8 cellular contexts compared by ENCODE assay signal in genomic region chr16:74726736-74727135, GRCh38. TPM values are rescaled to one million over a fixed set of nuclear protein-coding genes. Genes with fewer than 3 reads are reported as not detected.
DNase-seq lines count a peak whose midpoint lies in the region; ATAC-seq and TF ChIP-seq lines count a peak whose summit lies in the region.

No MANE protein-coding gene starts in this region.

- no peak for ATAC-seq in sciatic nerve
- no peak for ATAC-seq in GM21825 (IDR thresholded peaks at IDR 0.05; ENCODE audit: unreplicated experiment)
- no peak for ATAC-seq in GM21717 (IDR thresholded peaks at IDR 0.05; ENCODE audit: unreplicated experiment)

- H3K4me3 ChIP-seq in HFF-Myc (replicated peaks; ENCODE audit: low read depth, low read length) = no peak overlapping the region

- intact Hi-C loops in sciatic nerve (cut with DNase I) = no loop called here

- TF ChIP-seq CTCF in AG09319 (IDR thresholded peaks at IDR 0.05; ENCODE audit: low read depth, low read length) (peak; percentile 18), HFF-Myc (IDR thresholded peaks at IDR 0.05; ENCODE audit: low read depth, low read length, missing control alignments) (peak; percentile 75)

- no peak for DNase-seq in AG09319 (ENCODE audit: extremely low read depth, low read depth)
- no peak for DNase-seq in HFF-Myc (ENCODE audit: extremely low read depth, low read depth)
- DNase-seq in activated CD4-positive, alpha-beta T cell treated with anti-CD3 and anti-CD28 coated beads, Interleukin-2, amount 50 U/mL, for 48 hours = peak; percentile 56 to 68
- DNase-seq in hypothalamus (lab: John Stamatoyannopoulos, UW) = no peak
- DNase-seq in sciatic nerve (ENCODE audit: low spot score) = no peak

- no peaks in the 10 kb centered on the region for H3K27me3 ChIP-seq in layer of hippocampus (ENCODE audit: control insufficient read depth, insufficient read depth, low read length)

- H3K27ac ChIP-seq in layer of hippocampus (ENCODE audit: low read depth, low read length) = peak overlapping the region; percentile 98

RNA-seq across cellular contexts. Expression of gene MLKL, which starts 26.1 kb away (rescaled TPM):
- 19.4 TPM for total RNA-seq in sciatic nerve

RNA-seq across cellular contexts. Expression of gene FA2H, which starts 47.9 kb away (rescaled TPM):
- 52.2 TPM for total RNA-seq in sciatic nerve

Comparison
In these comparisons a context has a peak if more than half of its experiments do, and no peak if none do; other contexts are left out.
1. DNase-seq: peak in activated CD4-positive, alpha-beta T cell treated with anti-CD3 and anti-CD28 coated beads, Interleukin-2, amount 50 U/mL, for 48 hours (2 of 2); none in AG09319 (single experiment), HFF-Myc (single experiment), hypothalamus (0 of 51) and sciatic nerve (single experiment).